ENCODE assay signal across 8 cellular contexts in the genomic region with DNA sequence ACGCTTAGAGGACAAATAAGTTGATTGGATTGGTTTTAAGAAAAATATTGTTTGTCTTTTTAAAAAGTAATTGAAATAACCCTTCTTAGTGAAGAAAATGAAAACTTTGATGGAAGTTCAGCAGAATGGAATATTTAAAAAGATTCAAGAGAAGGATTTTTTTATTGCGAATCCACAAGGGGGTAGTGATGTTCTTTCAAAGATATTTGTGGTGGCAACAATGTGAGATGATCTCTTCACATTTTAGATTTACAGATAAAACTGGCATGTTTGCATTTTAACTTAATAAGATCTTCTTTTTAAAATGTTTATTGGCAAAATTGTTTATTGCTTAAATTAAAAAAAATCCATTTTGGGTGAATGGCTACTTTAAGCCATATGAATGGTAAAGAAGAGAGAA. TPM values are rescaled to one million over a fixed set of nuclear protein-coding genes. Genes with fewer than 3 reads are reported as not detected.
A peak's percentile ranks its signal among the peaks of the same experiment; 100 is the strongest.
DNase-seq lines count a peak whose midpoint lies in the region; ATAC-seq, FAIRE-seq and TF ChIP-seq lines count a peak whose summit lies in the region.

No MANE protein-coding gene starts in this region.

- H3K4me1 ChIP-seq in DND-41 (ENCODE audit: insufficient read depth, low read length), result peaks cover under 1% of the 10 kb centered on the region
- H3K4me1 ChIP-seq in mesendoderm (ENCODE audit: control insufficient read depth, low read depth, low read length), result no peaks in the 10 kb centered on the region

- H3K27me3 Mint-ChIP-seq in activated CD8-positive, alpha-beta memory T cell treated with anti-CD3 and anti-CD28 coated beads, Interleukin-2, amount 10 ng/mL, durations not matched to agents 7 days and 5 days, result no peaks in the 10 kb centered on the region

- no peaks in the 10 kb centered on the region for H3K9me3 Mint-ChIP-seq in activated CD8-positive, alpha-beta memory T cell treated with anti-CD3 and anti-CD28 coated beads, Interleukin-2, amount 10 ng/mL, durations not matched to agents 7 days and 5 days (ENCODE audit: low read depth)

- H3K9ac ChIP-seq in DND-41 (ENCODE audit: low read depth, low read length) (no peak overlapping the region), mesendoderm (ENCODE audit: low read length) (no peak overlapping the region)

- H2AFZ ChIP-seq in DND-41 (ENCODE audit: low read depth, low read length), result no peak overlapping the region

- no peak overlapping the region for H4K8ac ChIP-seq in mesendoderm (ENCODE audit: low read depth, low read length)

- ATAC-seq in DND-41 (ENCODE audit: insufficient read depth, low read depth), result no peak
- no peak for ATAC-seq in GM18907 (IDR thresholded peaks at IDR 0.05; ENCODE audit: unreplicated experiment)
- ATAC-seq in activated CD8-positive, alpha-beta memory T cell treated with anti-CD3 and anti-CD28 coated beads, Interleukin-2, amount 10 ng/mL, durations not matched to agents 7 days and 5 days, result no peak

- H3K79me1 ChIP-seq in mesendoderm (ENCODE audit: low read length), result peaks cover 14% of the 10 kb centered on the region

- H4K20me1 ChIP-seq in DND-41 (ENCODE audit: insufficient read depth, low read length), result peaks cover 44% of the 10 kb centered on the region

- H3K18ac ChIP-seq in mesendoderm (ENCODE audit: low read length), result no peak overlapping the region

- no peak overlapping the region for H2BK120ac ChIP-seq in mesendoderm (ENCODE audit: low read depth, low read length)

- H3K9me3 ChIP-seq in DND-41 (ENCODE audit: insufficient read depth, low read length, severe bottlenecking), result no peaks in the 10 kb centered on the region

- peak; percentile 52 for TF ChIP-seq CTCF in DND-41 (IDR thresholded peaks at IDR 0.05; ENCODE audit: borderline replicate concordance, extremely low read depth, low read length, poor library complexity, severe bottlenecking)
- TF ChIP-seq CTCF in brain microvascular endothelial cell (IDR thresholded peaks at IDR 0.05; ENCODE audit: low read depth, low read length, missing control alignments), result peak; percentile 13

- peaks cover 2% of the 10 kb centered on the region for H3K36me3 Mint-ChIP-seq in activated CD8-positive, alpha-beta memory T cell treated with anti-CD3 and anti-CD28 coated beads, Interleukin-2, amount 10 ng/mL, durations not matched to agents 7 days and 5 days

- no peak overlapping the region for H2AK5ac ChIP-seq in mesendoderm (ENCODE audit: low read length)

- peaks cover 18% of the 10 kb centered on the region for H3K36me3 ChIP-seq in DND-41 (ENCODE audit: insufficient read depth, low read length)
- no peaks in the 10 kb centered on the region for H3K36me3 ChIP-seq in brain microvascular endothelial cell (replicated peaks)
- H3K36me3 ChIP-seq in mesendoderm (ENCODE audit: control insufficient read depth, insufficient read depth, low read length), result no peaks in the 10 kb centered on the region

- H3K79me2 ChIP-seq in DND-41 (ENCODE audit: insufficient read depth, low read length) (peaks cover 97% of the 10 kb centered on the region), mesendoderm (ENCODE audit: control insufficient read depth, insufficient read depth, low read length) (peaks cover 41% of the 10 kb centered on the region)

- no peak for FAIRE-seq in urothelium cell line (lab: Jason Lieb, UNC)

- no peak overlapping the region for H3K4ac ChIP-seq in mesendoderm (ENCODE audit: low read depth, low read length)

- no CpG with 5 or more reads among the region's 2 CpGs for WGBS in mesendoderm (ENCODE audit: extremely low coverage, insufficient coverage, low lambda C conversion rate)

- in situ Hi-C loops in brain microvascular endothelial cell (cut with HindIII; ENCODE audit: low pct_ligation_motif_present, low sequenced_read_pairs), result no loop called here

- no peak overlapping the region for H3K4me3 Mint-ChIP-seq in activated CD8-positive, alpha-beta memory T cell treated with anti-CD3 and anti-CD28 coated beads, Interleukin-2, amount 10 ng/mL, durations not matched to agents 7 days and 5 days

- no peak overlapping the region for H3K23ac ChIP-seq in mesendoderm (ENCODE audit: low read length)

- no peak overlapping the region for H2BK5ac ChIP-seq in mesendoderm (ENCODE audit: low read length)

- DNase-seq in DND-41 (no peak), NCI-H2029 (lab: John Stamatoyannopoulos, UW) (peak; percentile 8), brain microvascular endothelial cell (no peak), mesendoderm (peak; percentile 63), putamen (ENCODE audit: low spot score) (no peak), urothelium cell line (ENCODE audit: low spot score) (no peak)
- no peak for DNase-seq in activated CD8-positive, alpha-beta memory T cell treated with anti-CD3 and anti-CD28 coated beads, Interleukin-2, amount 10 ng/mL, durations not matched to agents 7 days and 5 days

- H3K4me2 ChIP-seq in DND-41 (ENCODE audit: insufficient read depth, low read length) (no peak overlapping the region), mesendoderm (ENCODE audit: low read length) (no peak overlapping the region)

- CTCF ChIA-PET in activated CD8-positive, alpha-beta memory T cell treated with anti-CD3 and anti-CD28 coated beads, Interleukin-2, amount 10 ng/mL, durations not matched to agents 7 days and 5 days (lab: Charles Lee), result interaction anchor here (1.8 kb wide), 1 partner anchor 96 kb away, joined by 11 read pairs; no protein-coding TSS in a partner anchor

- no peak overlapping the region for H3K56ac ChIP-seq in mesendoderm (ENCODE audit: low read length)

- H3K27ac ChIP-seq in DND-41 (ENCODE audit: low read length) (no peak overlapping the region), brain microvascular endothelial cell (no peak overlapping the region), mesendoderm (ENCODE audit: low read depth, low read length) (no peak overlapping the region)

- H2BK15ac ChIP-seq in mesendoderm (replicated peaks; ENCODE audit: low read depth), result no peak overlapping the region

- H3K4me1 Mint-ChIP-seq in activated CD8-positive, alpha-beta memory T cell treated with anti-CD3 and anti-CD28 coated beads, Interleukin-2, amount 10 ng/mL, durations not matched to agents 7 days and 5 days, result peaks cover 10% of the 10 kb centered on the region

- no peak overlapping the region for H3K27ac Mint-ChIP-seq in activated CD8-positive, alpha-beta memory T cell treated with anti-CD3 and anti-CD28 coated beads, Interleukin-2, amount 10 ng/mL, durations not matched to agents 7 days and 5 days

- H3K4me3 ChIP-seq in DND-41 (ENCODE audit: low read depth in 1 of 2, low read length in 2 of 2), result no peak overlapping the region
- H3K4me3 ChIP-seq in brain microvascular endothelial cell (ENCODE audit: low read depth, low read length), result no peak overlapping the region
- H3K4me3 ChIP-seq in mesendoderm (ENCODE audit: low read length), result no peak overlapping the region

- no peak overlapping the region for H4K5ac ChIP-seq in mesendoderm (ENCODE audit: low read length)

- no peaks in the 10 kb centered on the region for H3K27me3 ChIP-seq in DND-41 (ENCODE audit: insufficient read depth, low read length, poor library complexity)
- no peaks in the 10 kb centered on the region for H3K27me3 ChIP-seq in brain microvascular endothelial cell (replicated peaks)
- no peaks in the 10 kb centered on the region for H3K27me3 ChIP-seq in mesendoderm (ENCODE audit: insufficient read depth, low read length, poor library complexity)

RNA-seq across cellular contexts. Expression of gene CAMTA1, which starts 8.9 kb away (rescaled TPM):
- 195 TPM for polyA plus RNA-seq in mesendoderm (2013, experiment 1 of 2)
- 199 TPM for polyA plus RNA-seq in mesendoderm (2013, experiment 2 of 2)
- total RNA-seq in activated CD8-positive, alpha-beta memory T cell treated with anti-CD3 and anti-CD28 coated beads, Interleukin-2, amount 10 ng/mL, durations not matched to agents 7 days and 5 days, result 10 to 100 TPM; 42.8 to 43.2 TPM

Comparison
In these comparisons a context has a peak if more than half of its experiments do, and no peak if none do; other contexts are left out.
1. DNase-seq: peak in NCI-H2029 (single experiment) and mesendoderm (single experiment); none in DND-41 (single experiment), brain microvascular endothelial cell (single experiment), putamen (single experiment), activated CD8-positive, alpha-beta memory T cell treated with anti-CD3 and anti-CD28 coated beads, Interleukin-2, amount 10 ng/mL, durations not matched to agents 7 days and 5 days (single experiment) and urothelium cell line (single experiment).